Comparison of ENCODE assay signal across 36 cellular contexts in the genomic region with DNA sequence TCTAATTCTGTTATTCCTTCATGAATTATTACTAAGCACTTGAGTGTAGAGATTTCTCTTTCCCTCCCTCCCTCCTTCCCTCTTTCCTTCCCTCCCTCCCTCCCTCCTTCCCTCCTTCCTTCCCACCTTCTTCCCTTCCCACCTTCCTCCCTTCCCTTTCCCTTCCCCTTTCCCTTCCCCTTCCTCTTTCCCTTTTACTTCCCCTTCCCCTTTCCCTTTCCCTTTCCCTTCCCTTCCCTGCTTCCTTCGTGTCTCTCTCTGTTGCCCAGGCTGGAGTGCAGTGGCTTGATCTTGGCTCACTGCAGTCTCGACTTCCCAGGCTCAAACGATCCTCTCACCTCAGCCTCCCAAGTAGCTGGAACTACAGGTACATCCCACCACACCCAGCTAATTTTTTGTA. TPM values are rescaled to one million over a fixed set of nuclear protein-coding genes. Genes with fewer than 3 reads are reported as not detected.
"Had no signal": no experiment of that assay in that cellular context is flagged by ENCODE, and none has a peak within 500 bp of the region (broad histone marks: within the 10 kb centered on the region; RNA-seq: fewer than 3 reads in every experiment).

No MANE protein-coding gene starts in this region.

- H3K27ac ChIP-seq: KMS-11 had no signal

- DNase-seq: Karpas-422, Kasumi-1, MG63, MM.1S, MV-4-11, NCI-H1048, NCI-H1092, NCI-H1092 treated with DMSO at 0.1 percent for 48 hours, NCI-H1105, NCI-H1105 treated with DMSO at 0.1 percent for 48 hours, NCI-H1417, NCI-H1417 treated with DMSO at 0.1 percent for 48 hours, NCI-H1436, NCI-H1436 treated with DMSO at 0.1 percent for 48 hours, NCI-H146, NCI-H1694, NCI-H1694 treated with DMSO at 0.1 percent for 48 hours, NCI-H187, NCI-H187 treated with DMSO at 0.1 percent for 48 hours, NCI-H1930, NCI-H2029, NCI-H2029 treated with DMSO at 0.1 percent for 48 hours, NCI-H2081, NCI-H2081 treated with DMSO at 0.1 percent for 48 hours, NCI-H2107, NCI-H2171, NCI-H2171 treated with DMSO at 0.1 percent for 48 hours, NCI-H2227 treated with DMSO at 0.1 percent for 48 hours, NCI-H226, NCI-H345, NCI-H446, NCI-H446 treated with DMSO at 0.1 percent for 48 hours, NCI-H510A, NCI-H510A treated with DMSO at 0.1 percent for 48 hours had no signal

- H3K9me3 ChIP-seq: MG63 had no signal

- H3K4me3 ChIP-seq: MG63 had no signal

- H3K9ac ChIP-seq: KMS-11 had no signal

- H3K27me3 ChIP-seq: MG63 had no signal

- H3K36me3 ChIP-seq: MG63 had no signal

- H3K4me2 ChIP-seq: KMS-11 had no signal

RNA-seq across cellular contexts. Expression of gene RAB40AL, which starts 49.4 kb away (rescaled TPM):
- total RNA-seq: LHCN-M2 had no signal
